19 cellular contexts compared by ENCODE assay signal in the genomic region with DNA sequence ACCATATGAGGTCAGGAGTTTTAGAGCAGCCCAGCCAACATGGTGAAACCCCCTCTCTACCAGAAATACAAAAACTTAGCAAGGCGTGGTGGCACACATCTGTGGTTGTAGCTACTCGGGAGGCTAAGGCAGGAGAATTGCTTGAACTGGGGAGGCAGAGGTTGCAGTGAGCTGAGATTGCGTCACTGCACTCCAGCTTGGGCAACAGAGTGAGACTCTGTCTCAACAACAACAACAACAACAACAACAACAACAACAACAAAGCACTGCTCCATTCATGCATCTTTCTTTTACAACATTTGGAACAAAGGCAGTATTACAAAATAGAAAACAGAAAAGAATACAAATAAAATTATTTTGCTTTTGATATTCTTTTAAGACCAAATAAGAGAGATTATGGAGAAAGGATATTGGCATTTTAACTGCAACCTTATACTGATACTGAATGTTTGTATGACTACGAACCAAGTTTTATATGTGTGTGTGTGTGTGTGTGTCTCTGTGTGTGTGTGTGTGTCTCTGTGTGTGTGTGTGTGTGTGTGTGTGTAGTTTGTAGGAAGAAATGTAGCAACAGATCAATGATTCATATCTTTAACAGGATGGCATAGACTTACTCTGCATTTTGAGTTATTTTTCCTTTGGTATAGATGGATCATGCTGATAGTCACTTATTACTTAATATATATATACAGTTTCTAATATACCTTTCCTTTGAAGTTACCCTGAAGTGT. TPM values are rescaled to one million over a fixed set of nuclear protein-coding genes. Genes with fewer than 3 reads are reported as not detected.
DNase-seq lines count a peak whose midpoint lies in the region; ATAC-seq, FAIRE-seq and TF ChIP-seq lines count a peak whose summit lies in the region.
"Had no signal": no experiment of that assay in that cellular context is flagged by ENCODE, and none has a peak within 500 bp of the region (broad histone marks: within the 10 kb centered on the region; RNA-seq: fewer than 3 reads in every experiment).

No MANE protein-coding gene starts in this region.

- H2AFZ ChIP-seq in H1 (ENCODE audit: low read length), result no peak overlapping the region
- H2AFZ ChIP-seq: GM23338 had no signal

- H4K91ac ChIP-seq in H1 (replicated peaks; ENCODE audit: insufficient read length, low read length), result no peak overlapping the region

- CTCF ChIA-PET in H1 (lab: Charles Lee; ENCODE audit: partially characterized antibody), result interaction anchor here (1.0 to 10.0 kb wide), 3 partner anchors 234 to 258 kb away, joined by 4 to 180 read pairs (median 12); a partner anchor contains a TSS

- POLR2A ChIA-PET in H1 (lab: Charles Lee; ENCODE audit: partially characterized antibody), result no interaction called here

- no peaks in the 10 kb centered on the region for H3K27me3 Mint-ChIP-seq in activated T-helper 2 cell treated with anti-CD3 and anti-CD28 coated beads, Interferon-gamma antibody, Interleukin-2, Interleukin-4, amounts not matched to agents 10 μg/mL and 5 μg/mL and 100 μg/mL, durations not matched to agents 14 hours and 24 hours and 36 hours (ENCODE audit: low read depth)

- H3K9ac ChIP-seq in H1 (replicated peaks in 1 of 4; ENCODE audit: extremely low read depth in 1 of 4, low read depth in 3 of 4, low read length in 3 of 4), result no peak overlapping the region
- H3K9ac ChIP-seq: BLaER1 had no signal

- no peak overlapping the region for H4K8ac ChIP-seq in H1 (ENCODE audit: extremely low read depth, insufficient read depth, low read length)

- no peaks in the 10 kb centered on the region for H3K9me3 Mint-ChIP-seq in activated T-helper 2 cell treated with anti-CD3 and anti-CD28 coated beads, Interferon-gamma antibody, Interleukin-2, Interleukin-4, amounts not matched to agents 10 μg/mL and 5 μg/mL and 100 μg/mL, durations not matched to agents 14 hours and 24 hours and 36 hours
- H3K9me3 Mint-ChIP-seq: CD8-positive, alpha-beta T cell; GM23338 had no signal

- no peaks in the 10 kb centered on the region for H3K4me1 ChIP-seq in H1 (replicated peaks in 1 of 4; ENCODE audit: control insufficient read depth in 3 of 4, insufficient read depth in 4 of 4, low read length in 3 of 4)
- H3K4me1 ChIP-seq: BLaER1 had no signal

- no peak overlapping the region for H3K56ac ChIP-seq in H1 (replicated peaks; ENCODE audit: insufficient read length, low read depth, low read length)

- no peak overlapping the region for H3K4me2 ChIP-seq in H1 (ENCODE audit: insufficient read depth in 1 of 2, low read depth in 2 of 2, low read length in 2 of 2)
- H3K4me2 ChIP-seq: BLaER1, GM23338 had no signal

- TF ChIP-seq EP300 in H1 (IDR thresholded peaks at IDR 0.05; ENCODE audit: borderline replicate concordance in 1 of 2, low read depth in 2 of 2, low read length in 2 of 2), result no peak

- H2BK15ac ChIP-seq in H1 (ENCODE audit: low read length), result no peak overlapping the region

- TF ChIP-seq CTCF in H1 (IDR thresholded peaks at IDR 0.05; ENCODE audit: control extremely low read depth in 1 of 3, insufficient read depth in 1 of 3, low read depth in 1 of 3, low read length in 3 of 3), result no peak

- peak overlapping the region; percentile 58 for H3K27ac Mint-ChIP-seq in activated T-helper 2 cell treated with anti-CD3 and anti-CD28 coated beads, Interferon-gamma antibody, Interleukin-2, Interleukin-4, amounts not matched to agents 10 μg/mL and 5 μg/mL and 100 μg/mL, durations not matched to agents 14 hours and 24 hours and 36 hours
- H3K27ac Mint-ChIP-seq: CD8-positive, alpha-beta T cell; GM23338 had no signal

- H3K23ac ChIP-seq in H1 (ENCODE audit: insufficient read length), result no peak overlapping the region

- H2BK120ac ChIP-seq in H1 (replicated peaks; ENCODE audit: low read depth, low read length), result no peak overlapping the region

- no peak overlapping the region for H3K4me3 ChIP-seq in H1 (ENCODE audit: extremely low read depth in 1 of 4, insufficient read depth in 2 of 4, low read depth in 3 of 4, low read length in 4 of 4)
- H3K4me3 ChIP-seq: BLaER1, GM12878, GM23338 had no signal

- TF ChIP-seq RAD21 in H1 (IDR thresholded peaks at IDR 0.05 in 1 of 2, conservative IDR thresholded peaks at IDR 0.05 in 1 of 2; ENCODE audit: low read depth in 2 of 2, low read length in 2 of 2), result no peak

- no peak overlapping the region for H4K5ac ChIP-seq in H1 (ENCODE audit: insufficient read length, low read depth, low read length)

- no peak overlapping the region for H3K27ac ChIP-seq in H1 (ENCODE audit: low read depth, low read length)
- H3K27ac ChIP-seq: BLaER1 had no signal

- peaks cover 0 to 8% (median 0%) of the 10 kb centered on the region in 4 experiments; a peak in 3 of 8 replicates for H3K36me3 ChIP-seq in H1 (ENCODE audit: control insufficient read depth in 2 of 4, insufficient read depth in 4 of 4, low read length in 3 of 4)

- ATAC-seq in Right ventricle myocardium superior (ENCODE audit: poor library complexity), result no peak
- ATAC-seq in Right ventricle myocardium inferior, result no peak
- no peak for ATAC-seq in GM19395 (IDR thresholded peaks at IDR 0.05; ENCODE audit: unreplicated experiment)
- ATAC-seq: CD8-positive, alpha-beta T cell; GM12878; GM23338; HCT116 had no signal

- WGBS in H1 (ENCODE audit: extremely low coverage in 1 of 2, insufficient coverage in 1 of 2, insufficient read length in 1 of 2, insufficient replicate concordance in 2 of 2, low coverage in 1 of 2, low lambda C conversion rate in 2 of 2, missing lambda C conversion rate in 1 of 2), 2 experiments, result 87% methylated on average over 4 of the region's 4 CpGs; no CpG with 5 or more reads in 1 of the 2 experiments

- H4K20me1 ChIP-seq in H1 (replicated peaks in 1 of 2; ENCODE audit: control insufficient read depth in 1 of 2, insufficient read depth in 2 of 2, low read length in 2 of 2), result peaks cover 0 to 3% of the 10 kb centered on the region in 2 experiments

- H2BK12ac ChIP-seq in H1 (ENCODE audit: low read depth, low read length), result no peak overlapping the region

- no peak overlapping the region for H2BK5ac ChIP-seq in H1 (ENCODE audit: low read depth, low read length)

- H2BK20ac ChIP-seq in H1 (ENCODE audit: low read length), result no peak overlapping the region

- no peak for FAIRE-seq in H1 (lab: Jason Lieb, UNC)
- FAIRE-seq: GM12878, GM19239, HTR-8/SVneo had no signal

- H3K79me2 ChIP-seq in H1 (ENCODE audit: control insufficient read depth in 1 of 2, insufficient read depth in 2 of 2, low read length in 2 of 2), result no peaks in the 10 kb centered on the region

- H3K4ac ChIP-seq in H1 (replicated peaks; ENCODE audit: insufficient read length, low read depth, low read length), result no peak overlapping the region

- no peak overlapping the region for H2AK5ac ChIP-seq in H1 (ENCODE audit: low read depth, low read length)

- intact Hi-C loops in Right ventricle myocardium superior (cut with DNase I) (no loop called here), Right ventricle myocardium inferior (cut with DNase I) (no loop called here)
- intact Hi-C loops in activated T-helper 2 cell treated with anti-CD3 and anti-CD28 coated beads, Interferon-gamma antibody, Interleukin-2, Interleukin-4, amounts not matched to agents 10 μg/mL and 5 μg/mL and 100 μg/mL, durations not matched to agents 14 hours and 24 hours and 36 hours (cut with micrococcal nuclease), result loop anchor here (5.0 to 10.0 kb wide), 2 partner anchors 117 to 604 kb away; no protein-coding TSS in a partner anchor

- no peaks in the 10 kb centered on the region for H3K9me3 ChIP-seq in H1 (ENCODE audit: insufficient read depth in 2 of 2, low read depth in 1 of 2, low read length in 1 of 2)
- H3K9me3 ChIP-seq: BLaER1 had no signal

- H3K23me2 ChIP-seq in H1 (ENCODE audit: low read depth, low read length), result no peaks in the 10 kb centered on the region; the same call in 1 of the 2 replicates

- peaks cover 43% of the 10 kb centered on the region for H3K4me1 Mint-ChIP-seq in activated T-helper 2 cell treated with anti-CD3 and anti-CD28 coated beads, Interferon-gamma antibody, Interleukin-2, Interleukin-4, amounts not matched to agents 10 μg/mL and 5 μg/mL and 100 μg/mL, durations not matched to agents 14 hours and 24 hours and 36 hours (ENCODE audit: low read depth)
- H3K4me1 Mint-ChIP-seq: GM23338 had no signal

- H3K79me1 ChIP-seq in H1 (ENCODE audit: low read depth, low read length), result no peaks in the 10 kb centered on the region

- no peak overlapping the region for H3K14ac ChIP-seq in H1 (ENCODE audit: insufficient read length)

- no peak for TF ChIP-seq POLR2A in H1 (IDR thresholded peaks at IDR 0.05; ENCODE audit: control extremely low read depth in 1 of 2, low read depth in 2 of 2, low read length in 2 of 2)

- DNase-seq in Right ventricle myocardium superior (peak; percentile 33), Right ventricle myocardium inferior (ENCODE audit: missing footprints) (no peak), ELR (ENCODE audit: low read depth) (peak; percentile 2), H1 (ENCODE audit: low read depth in 1 of 2, low spot score in 2 of 2) (no peak), germinal center (ENCODE audit: low spot score) (no peak)
- DNase-seq in activated T-helper 2 cell treated with anti-CD3 and anti-CD28 coated beads, Interferon-gamma antibody, Interleukin-2, Interleukin-4, amounts not matched to agents 10 μg/mL and 5 μg/mL and 100 μg/mL, durations not matched to agents 14 hours and 24 hours and 36 hours (ENCODE audit: low spot score), result no peak
- DNase-seq in effector CD4-positive, alpha-beta T cell, result no peak
- DNase-seq: 8988T; Calu3; CD8-positive, alpha-beta T cell; DMS79 treated with DMSO at 0.1 percent for 48 hours; H7 had no signal

- peak overlapping the region; percentile 3 for H3K4me3 Mint-ChIP-seq in activated T-helper 2 cell treated with anti-CD3 and anti-CD28 coated beads, Interferon-gamma antibody, Interleukin-2, Interleukin-4, amounts not matched to agents 10 μg/mL and 5 μg/mL and 100 μg/mL, durations not matched to agents 14 hours and 24 hours and 36 hours (ENCODE audit: low read depth)
- H3K4me3 Mint-ChIP-seq: CD8-positive, alpha-beta T cell; GM23338 had no signal

- no peak overlapping the region for H3K18ac ChIP-seq in H1 (ENCODE audit: extremely low read depth, low read length)

- H3K27me3 ChIP-seq in H1 (replicated peaks in 1 of 4; ENCODE audit: control insufficient read depth in 3 of 4, extremely low read depth in 1 of 4, insufficient read depth in 3 of 4, low read length in 3 of 4), result peaks cover 0 to 1% (median 0%) of the 10 kb centered on the region in 4 experiments; a peak in 1 of 7 replicates
- H3K27me3 ChIP-seq: BLaER1 had no signal

- peaks cover 78% of the 10 kb centered on the region for H3K36me3 Mint-ChIP-seq in activated T-helper 2 cell treated with anti-CD3 and anti-CD28 coated beads, Interferon-gamma antibody, Interleukin-2, Interleukin-4, amounts not matched to agents 10 μg/mL and 5 μg/mL and 100 μg/mL, durations not matched to agents 14 hours and 24 hours and 36 hours (ENCODE audit: low read depth)

RNA-seq across cellular contexts. Expression of a gene that starts 24.6 kb away (rescaled TPM):
- total RNA-seq in Right ventricle myocardium superior (12.2 TPM), Right ventricle myocardium inferior (12.6 TPM)
- 29.6 and 30.4 TPM in 2 replicates for total RNA-seq in activated T-helper 2 cell treated with anti-CD3 and anti-CD28 coated beads, Interferon-gamma antibody, Interleukin-2, Interleukin-4, amounts not matched to agents 10 μg/mL and 5 μg/mL and 100 μg/mL, durations not matched to agents 14 hours and 24 hours and 36 hours
- total RNA-seq in H1 (2021; fragmentation: NEBNext Ultra II Directional; extraction: Animal tissue kit (Norgen Biotek cat#: 25700)), result 9.9 and 10.0 TPM in 2 replicates
- polyA plus RNA-seq in H1 (2011; rRNA removed), result 3.0 and 4.6 TPM in 2 replicates
- 5.1 TPM for polyA plus RNA-seq in H1 (2011; cell fraction: cytosol; rRNA removed)
- polyA plus RNA-seq in H1 (2011; cell fraction: nucleus; rRNA removed), result 3.0 TPM
- 5.1 to 6.4 TPM (median 5.6 TPM) in 4 replicates for polyA plus RNA-seq in H1 (2012, experiment 1 of 2)
- polyA plus RNA-seq in H1 (2012, experiment 2 of 2), result 0.62 TPM
- 15.5 TPM for polyA plus RNA-seq in H1 (2013, experiment 1 of 2)
- polyA plus RNA-seq in H1 (2013, experiment 2 of 2), result 16.6 TPM
- 14.3 and 18.2 TPM in 2 replicates for polyA minus RNA-seq in H1 (2011; rRNA and poly(A)+ RNA removed)
- 4.8 TPM for polyA minus RNA-seq in H1 (2011; cell fraction: cytosol; rRNA and poly(A)+ RNA removed)
- 14.8 TPM for polyA minus RNA-seq in H1 (2011; cell fraction: nucleus; rRNA and poly(A)+ RNA removed)

RNA-seq across cellular contexts. Expression of a gene that starts 41.2 kb away (rescaled TPM):
- 6.9 TPM for total RNA-seq in Right ventricle myocardium superior
- 7.0 TPM for total RNA-seq in Right ventricle myocardium inferior
- total RNA-seq in activated T-helper 2 cell treated with anti-CD3 and anti-CD28 coated beads, Interferon-gamma antibody, Interleukin-2, Interleukin-4, amounts not matched to agents 10 μg/mL and 5 μg/mL and 100 μg/mL, durations not matched to agents 14 hours and 24 hours and 36 hours, result 31.2 and 38.0 TPM in 2 replicates
- total RNA-seq in H1 (2021; fragmentation: NEBNext Ultra II Directional; extraction: Animal tissue kit (Norgen Biotek cat#: 25700)), result 24.4 and 27.6 TPM in 2 replicates
- polyA plus RNA-seq in H1 (2011; rRNA removed), result 32.7 and 33.9 TPM in 2 replicates
- 49.1 TPM for polyA plus RNA-seq in H1 (2011; cell fraction: cytosol; rRNA removed)
- polyA plus RNA-seq in H1 (2011; cell fraction: nucleus; rRNA removed), result 35.0 TPM
- 27.1 to 30.5 TPM (median 28.9 TPM) in 4 replicates for polyA plus RNA-seq in H1 (2012, experiment 1 of 2)
- polyA plus RNA-seq in H1 (2012, experiment 2 of 2), result 6.6 TPM
- polyA plus RNA-seq in H1 (2013, experiment 1 of 2), result 27.6 TPM
- polyA plus RNA-seq in H1 (2013, experiment 2 of 2), result 28.0 TPM
- polyA minus RNA-seq in H1 (2011; rRNA and poly(A)+ RNA removed), result 16.7 and 21.4 TPM in 2 replicates
- polyA minus RNA-seq in H1 (2011; cell fraction: cytosol; rRNA and poly(A)+ RNA removed), result 17.5 TPM
- 24.4 TPM for polyA minus RNA-seq in H1 (2011; cell fraction: nucleus; rRNA and poly(A)+ RNA removed)

Comparison
In these comparisons a context has a peak if more than half of its experiments do, and no peak if none do; other contexts are left out.
1. DNase-seq: peak in Right ventricle myocardium superior (single experiment) and ELR (single experiment); none in Right ventricle myocardium inferior (single experiment), activated T-helper 2 cell treated with anti-CD3 and anti-CD28 coated beads, Interferon-gamma antibody, Interleukin-2, Interleukin-4, amounts not matched to agents 10 μg/mL and 5 μg/mL and 100 μg/mL, durations not matched to agents 14 hours and 24 hours and 36 hours (single experiment), H1 (0 of 2), germinal center (single experiment) and effector CD4-positive, alpha-beta T cell (single experiment).